Comparison of ENCODE assay signal across 19 cellular contexts in genomic region chr3:30073622-30074021, GRCh38.
DNase-seq lines count a peak whose midpoint lies in the region; ATAC-seq, FAIRE-seq and TF ChIP-seq lines count a peak whose summit lies in the region.
"Had no signal": no experiment of that assay in that cellular context is flagged by ENCODE, and none has a peak within 500 bp of the region (broad histone marks: within the 10 kb centered on the region; RNA-seq: fewer than 3 reads in every experiment).

No MANE protein-coding gene starts in this region.

- H3K4me3 ChIP-seq in cardiac muscle cell (no peak overlapping the region), heart right ventricle (no peak overlapping the region), H7 (ENCODE audit: insufficient read depth, low read depth, low read length) (no peak overlapping the region)
- H3K4me3 ChIP-seq: adrenal gland, K562 had no signal

- no peaks in the 10 kb centered on the region for H3K27me3 ChIP-seq in cardiac muscle cell
- no peaks in the 10 kb centered on the region for H3K27me3 ChIP-seq in heart right ventricle
- no peaks in the 10 kb centered on the region for H3K27me3 ChIP-seq in H7 (ENCODE audit: control insufficient read depth, insufficient read depth, low read length)
- H3K27me3 ChIP-seq: adrenal gland, BE2C had no signal

- no peaks in the 10 kb centered on the region for H3K9me3 ChIP-seq in cardiac muscle cell (ENCODE audit: low read depth)
- H3K9me3 ChIP-seq in heart right ventricle, result peaks cover 0 to 18% (median 2%) of the 10 kb centered on the region in 11 donors
- H3K9me3 ChIP-seq: adrenal gland, BE2C had no signal

- WGBS in heart right ventricle, 2 donors, result 73 to 81% methylated on average over 1 of the region's 1 CpG

- DNase-seq in cardiac muscle cell (ENCODE audit: low read depth in 1 of 2, low spot score in 1 of 2), result peak; percentile 15 to 67
- no peak for DNase-seq in heart right ventricle
- DNase-seq in SHP77 treated with DMSO at 0.1 percent for 48 hours (lab: John Stamatoyannopoulos, UW), result peak; percentile 1
- peak; percentile 21 for DNase-seq in iris pigment epithelial cell (ENCODE audit: low read depth)
- peak; percentile 5 for DNase-seq in urothelium cell line (ENCODE audit: low spot score)
- no peak for DNase-seq in NCI-H774 (lab: John Stamatoyannopoulos, UW)
- DNase-seq in H7, result no peak
- DNase-seq: adrenal gland; BE2C; islet precursor cell; NCI-H2029; retina; stimulated activated CD4-positive, alpha-beta T cell treated with anti-CD3 and anti-CD28 coated beads, Interleukin-4, amount 100 ng/mL, for 4 hours; stimulated activated naive CD4-positive, alpha-beta T cell had no signal

- TF ChIP-seq CTCF in cardiac muscle cell (IDR thresholded peaks at IDR 0.05; ENCODE audit: low read depth, low read length), result no peak
- no peak for TF ChIP-seq CTCF in heart right ventricle (IDR thresholded peaks at IDR 0.05)

- intact Hi-C loops in heart right ventricle (cut with DNase I), result no loop called here

- H3K27ac ChIP-seq in cardiac muscle cell (no peak overlapping the region), heart right ventricle (no peak overlapping the region)
- H3K27ac ChIP-seq: adrenal gland, VCaP had no signal

- ATAC-seq in heart right ventricle (no peak), HG02642 (IDR thresholded peaks at IDR 0.05; ENCODE audit: poor library complexity, unreplicated experiment) (no peak)
- ATAC-seq: K562 had no signal

- H3K36me3 ChIP-seq in cardiac muscle cell (no peaks in the 10 kb centered on the region), heart right ventricle (no peaks in the 10 kb centered on the region), H7 (replicated peaks; ENCODE audit: control insufficient read depth, insufficient read depth, low read length) (no peaks in the 10 kb centered on the region)
- H3K36me3 ChIP-seq: adrenal gland, BE2C had no signal

- FAIRE-seq in urothelium cell line (lab: Jason Lieb, UNC), result no peak
- FAIRE-seq: frontal cortex, GM12891, K562 had no signal

- H3K4me1 ChIP-seq in cardiac muscle cell (ENCODE audit: low read depth), result peaks cover 11% of the 10 kb centered on the region
- H3K4me1 ChIP-seq in heart right ventricle, result no peaks in the 10 kb centered on the region
- H3K4me1 ChIP-seq: adrenal gland, BE2C had no signal

Comparison
In these comparisons a context has a peak if more than half of its experiments do, and no peak if none do; other contexts are left out.
1. DNase-seq: peak in cardiac muscle cell (2 of 2), SHP77 treated with DMSO at 0.1 percent for 48 hours (single experiment), iris pigment epithelial cell (single experiment) and urothelium cell line (single experiment); none in heart right ventricle (0 of 2), NCI-H774 (single experiment) and H7 (single experiment).